Comparison of ENCODE assay signal across 3 cellular contexts in the genomic region with DNA sequence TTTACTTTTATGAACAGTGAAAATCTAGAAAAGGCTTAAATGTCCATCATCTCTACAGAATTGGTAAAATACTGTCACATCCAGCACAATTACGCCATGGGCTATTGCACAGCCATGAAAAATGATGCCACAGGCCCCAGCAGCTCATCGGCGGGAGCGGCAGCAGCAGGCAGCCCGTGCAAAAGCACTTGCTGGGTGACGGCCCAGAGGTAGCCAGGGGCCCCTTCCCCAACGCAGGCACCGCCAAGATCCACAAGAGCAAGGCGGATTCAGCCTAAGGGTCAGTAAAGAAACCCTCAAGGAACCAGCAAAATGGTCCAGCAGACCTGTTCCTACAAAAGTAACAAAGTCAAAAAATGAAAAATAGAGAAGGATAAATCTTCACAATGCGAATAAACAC.
"Had no signal": no experiment of that assay in that cellular context is flagged by ENCODE, and none has a peak within 500 bp of the region (broad histone marks: within the 10 kb centered on the region; RNA-seq: fewer than 3 reads in every experiment).

No MANE protein-coding gene starts in this region.

- DNase-seq: GDM1, GF-D8 had no signal

- H3K4me3 ChIP-seq: GM12878 had no signal

- ATAC-seq: GM12878 had no signal
